15 cellular contexts compared by ENCODE assay signal in the genomic region with DNA sequence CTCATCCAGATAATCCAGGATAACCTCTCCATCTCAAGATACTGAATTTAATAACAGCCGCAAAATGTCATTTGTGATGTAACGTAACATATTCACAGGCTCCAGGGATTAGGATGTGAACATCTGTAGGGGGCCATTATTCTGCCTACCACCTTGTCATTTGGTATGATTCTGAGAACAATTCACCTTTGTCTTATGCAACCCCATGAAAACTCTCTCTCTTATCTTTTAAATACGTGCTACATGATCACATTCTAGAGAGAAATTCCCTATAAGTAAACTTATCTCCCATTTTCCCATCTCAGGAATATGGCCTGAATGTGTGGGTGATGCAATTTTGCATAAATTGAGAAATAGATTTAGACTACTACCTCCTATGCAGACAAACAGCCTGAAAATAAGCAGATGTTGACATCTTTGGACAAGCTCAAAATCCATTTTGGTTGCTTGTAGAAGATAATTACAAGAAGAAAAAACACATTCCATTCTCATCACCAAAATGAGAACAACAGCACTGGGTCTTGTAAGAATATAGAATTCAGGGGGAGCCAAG.
DNase-seq lines count a peak whose midpoint lies in the region; TF ChIP-seq lines count a peak whose summit lies in the region.
"Had no signal": no experiment of that assay in that cellular context is flagged by ENCODE, and none has a peak within 500 bp of the region (broad histone marks: within the 10 kb centered on the region; RNA-seq: fewer than 3 reads in every experiment).

No MANE protein-coding gene starts in this region.

- no peak for TF ChIP-seq CTCF in AG10803 (conservative IDR thresholded peaks at IDR 0.05; ENCODE audit: low read length)
- TF ChIP-seq CTCF in fibroblast of villous mesenchyme (IDR thresholded peaks at IDR 0.05; ENCODE audit: insufficient read depth, low read depth, low read length) = no peak
- TF ChIP-seq CTCF in tibial nerve (IDR thresholded peaks at IDR 0.05) = no peak

- WGBS in tibial nerve, 2 donors = 87 to 90% methylated on average over 3 of the region's 3 CpGs

- no peaks in the 10 kb centered on the region for H3K9me3 ChIP-seq in tibial nerve
- H3K9me3 ChIP-seq: A549, BLaER1, HAP-1 had no signal

- DNase-seq in AG10803 (ENCODE audit: low read depth) (peak; percentile 7), NCI-H226 (peak; percentile 13), amniotic epithelial cell (ENCODE audit: low read depth) (peak; percentile 69), fibroblast of villous mesenchyme (ENCODE audit: low read depth) (peak; percentile 56), NCI-H1417 treated with DMSO at 0.1 percent for 48 hours (lab: John Stamatoyannopoulos, UW) (no peak), tibial nerve (ENCODE audit: low spot score in 2 of 2) (no peak), putamen (ENCODE audit: low spot score) (no peak)
- DNase-seq: AML-193; Caco-2; CD8-positive, alpha-beta memory T cell; DND-41; GDM1 had no signal

- TF ChIP-seq POLR2A in tibial nerve (IDR thresholded peaks at IDR 0.05) = no peak

- H3K4me3 ChIP-seq in AG10803 (ENCODE audit: low read length) (no peak overlapping the region), fibroblast of villous mesenchyme (ENCODE audit: low read depth, low read length) (no peak overlapping the region), tibial nerve (no peak overlapping the region)
- H3K4me3 ChIP-seq: A549, BLaER1, HAP-1 had no signal

- no peak overlapping the region for H3K27ac ChIP-seq in tibial nerve
- H3K27ac ChIP-seq: A549, BLaER1 had no signal

- no peaks in the 10 kb centered on the region for H3K36me3 ChIP-seq in tibial nerve
- H3K36me3 ChIP-seq: BLaER1, HAP-1 had no signal

- H3K4me1 ChIP-seq in tibial nerve = no peaks in the 10 kb centered on the region
- H3K4me1 ChIP-seq: BLaER1, HAP-1 had no signal

- no peak for TF ChIP-seq EP300 in tibial nerve (IDR thresholded peaks at IDR 0.05)

- H3K27me3 ChIP-seq in tibial nerve = no peaks in the 10 kb centered on the region
- H3K27me3 ChIP-seq: BLaER1 had no signal

Comparison
In these comparisons a context has a peak if more than half of its experiments do, and no peak if none do; other contexts are left out.
1. DNase-seq: peak in AG10803 (single experiment), NCI-H226 (single experiment), amniotic epithelial cell (single experiment) and fibroblast of villous mesenchyme (single experiment); none in NCI-H1417 treated with DMSO at 0.1 percent for 48 hours (single experiment), tibial nerve (0 of 2) and putamen (single experiment).